10 cellular contexts compared by ENCODE assay signal in the genomic region with DNA sequence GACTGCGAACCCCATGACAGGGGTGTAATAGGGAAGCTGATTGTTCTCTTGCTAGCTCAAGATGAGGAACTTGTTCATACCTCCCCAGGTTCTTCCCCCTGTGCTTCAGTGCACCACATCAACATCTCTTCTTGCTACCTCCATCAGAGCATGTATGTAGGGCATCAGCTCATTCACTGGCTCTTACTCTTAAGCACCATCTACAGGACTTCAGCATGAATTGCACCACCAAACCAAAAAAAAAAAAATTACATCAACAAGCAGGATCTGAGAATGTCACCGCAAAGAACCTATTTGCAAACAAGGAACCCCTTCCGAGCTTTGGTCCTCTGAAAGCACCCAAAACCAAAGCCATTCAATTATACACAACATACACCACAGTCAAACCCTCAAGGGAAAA.
DNase-seq lines count a peak whose midpoint lies in the region; TF ChIP-seq lines count a peak whose summit lies in the region.
"Had no signal": no experiment of that assay in that cellular context is flagged by ENCODE, and none has a peak within 500 bp of the region (broad histone marks: within the 10 kb centered on the region; RNA-seq: fewer than 3 reads in every experiment).

No MANE protein-coding gene starts in this region.

- DNase-seq in NOMO-1 treated with dmso at 0.1 percent for 144 hours (lab: John Stamatoyannopoulos, UW; ENCODE audit: unreplicated experiment) (peak; percentile 0), NOMO-1 treated with DMSO at 0.1 percent for 48 hours (lab: John Stamatoyannopoulos, UW; ENCODE audit: unreplicated experiment) (no peak), M059J (ENCODE audit: low read depth) (peak; percentile 34), cardiac fibroblast (ENCODE audit: low read depth in 2 of 2) (peak; percentile 20 to 49), retinal pigment epithelial cell (ENCODE audit: low read depth) (no peak), NCI-H187 treated with DMSO at 0.1 percent for 48 hours (lab: John Stamatoyannopoulos, UW) (no peak), retina (no peak), GM10266 (ENCODE audit: extremely low spot score) (no peak)
- DNase-seq: NCI-H446, nucleus accumbens had no signal

- H3K4me3 ChIP-seq in cardiac fibroblast (replicated peaks in 1 of 2; ENCODE audit: low read depth in 2 of 2, low read length in 2 of 2) (no peak overlapping the region), retinal pigment epithelial cell (ENCODE audit: low read length) (no peak overlapping the region)

- TF ChIP-seq CTCF in cardiac fibroblast (IDR thresholded peaks at IDR 0.05; ENCODE audit: low read depth, low read length) = peak; percentile 47
- TF ChIP-seq CTCF in retinal pigment epithelial cell (conservative IDR thresholded peaks at IDR 0.05; ENCODE audit: low read depth, low read length) = peak; percentile 52
- TF ChIP-seq CTCF in GM10266 (IDR thresholded peaks at IDR 0.05; ENCODE audit: control insufficient read depth, insufficient read depth, low read depth, missing control alignments) = no peak

Comparison
In these comparisons a context has a peak if more than half of its experiments do, and no peak if none do; other contexts are left out.
1. DNase-seq: peak in NOMO-1 treated with dmso at 0.1 percent for 144 hours (single experiment), M059J (single experiment) and cardiac fibroblast (2 of 2); none in NOMO-1 treated with DMSO at 0.1 percent for 48 hours (single experiment), retinal pigment epithelial cell (single experiment), NCI-H187 treated with DMSO at 0.1 percent for 48 hours (single experiment), retina (single experiment) and GM10266 (single experiment).